Comparison of ENCODE assay signal across 18 cellular contexts in genomic region chr7:93574269-93574645, GRCh38. TPM values are rescaled to one million over a fixed set of nuclear protein-coding genes. Genes with fewer than 3 reads are reported as not detected.
DNase-seq lines count a peak whose midpoint lies in the region; ATAC-seq and TF ChIP-seq lines count a peak whose summit lies in the region.
"Had no signal": no experiment of that assay in that cellular context is flagged by ENCODE, and none has a peak within 500 bp of the region (broad histone marks: within the 10 kb centered on the region; RNA-seq: fewer than 3 reads in every experiment).

No MANE protein-coding gene starts in this region.

- no peak overlapping the region for H3K4me2 ChIP-seq in Karpas-422 (ENCODE audit: low read depth, low read length, poor library complexity, severe bottlenecking)

- intact Hi-C loops in left lung (cut with DNase I): no loop called here

- H3K36me3 ChIP-seq in left lung: no peaks in the 10 kb centered on the region
- no peaks in the 10 kb centered on the region for H3K36me3 ChIP-seq in subcutaneous abdominal adipose tissue (ENCODE audit: control insufficient read depth in 5 of 5, insufficient read depth in 5 of 5, low read length in 5 of 5)
- H3K36me3 ChIP-seq in Karpas-422 (ENCODE audit: insufficient read depth, low read length): no peaks in the 10 kb centered on the region
- H3K36me3 ChIP-seq: gastroesophageal sphincter, SJSA1 had no signal

- H3K79me2 ChIP-seq in Karpas-422 (ENCODE audit: low read length): no peaks in the 10 kb centered on the region

- no peak overlapping the region for H3K27ac ChIP-seq in left lung
- H3K27ac ChIP-seq in subcutaneous abdominal adipose tissue (ENCODE audit: low read depth, low read length): no peak overlapping the region
- H3K27ac ChIP-seq in Karpas-422 (ENCODE audit: low read length): no peak overlapping the region
- H3K27ac ChIP-seq: gastroesophageal sphincter, SJSA1, VCaP had no signal

- H3K4me3 ChIP-seq in left lung (peak overlapping the region in 1 of 2 donors; percentile 20), subcutaneous abdominal adipose tissue (ENCODE audit: low read depth in 1 of 5, low read length in 5 of 5) (peak overlapping the region in 3 of 5 donors; percentile 2 to 59 (median 41)), Karpas-422 (ENCODE audit: low read length) (no peak overlapping the region)
- H3K4me3 ChIP-seq: SJSA1 had no signal

- H3K9ac ChIP-seq in subcutaneous abdominal adipose tissue (ENCODE audit: low read length in 5 of 5) (no peak overlapping the region), Karpas-422 (ENCODE audit: low read length) (no peak overlapping the region)

- H3K27me3 ChIP-seq in left lung (peaks cover 34 to 37% of the 10 kb centered on the region in 2 donors), subcutaneous abdominal adipose tissue (ENCODE audit: control insufficient read depth in 5 of 5, insufficient read depth in 4 of 5, low read length in 5 of 5) (peaks cover 18 to 26% (median 21%) of the 10 kb centered on the region in 5 donors), Karpas-422 (ENCODE audit: low read length) (no peaks in the 10 kb centered on the region)

- no peaks in the 10 kb centered on the region for H3K9me2 ChIP-seq in Karpas-422 (replicated peaks; ENCODE audit: insufficient read depth, low read length)

- DNase-seq in NCI-H1417 (lab: John Stamatoyannopoulos, UW): peak in 2 of 3 experiments; percentile 35 to 56
- DNase-seq in NCI-H1417 treated with DMSO at 0.1 percent for 48 hours (lab: John Stamatoyannopoulos, UW): no peak
- peak; percentile 7 for DNase-seq in astrocyte of the hippocampus (ENCODE audit: low read depth, low spot score)
- peak in 1 of 2 donors; percentile 52 for DNase-seq in left lung
- DNase-seq in RPMI8226: no peak
- DNase-seq in Karpas-422: no peak
- no peak for DNase-seq in Kasumi-1 (lab: John Stamatoyannopoulos, UW)
- DNase-seq: 8988T; activated T-cell treated with anti-CD3 and anti-CD28 coated beads for 4 hours; amniotic stem cell; effector memory CD8-positive, alpha-beta T cell; NCI-H1092 treated with DMSO at 0.1 percent for 48 hours had no signal

- TF ChIP-seq CTCF in left lung (IDR thresholded peaks at IDR 0.05): no peak

- no peak overlapping the region for H2AFZ ChIP-seq in Karpas-422 (ENCODE audit: low read length)

- no peaks in the 10 kb centered on the region for H4K20me1 ChIP-seq in Karpas-422 (ENCODE audit: insufficient read depth, low read depth, low read length)

- ATAC-seq in left lung: peak; percentile 9
- ATAC-seq: effector memory CD8-positive, alpha-beta T cell; gastroesophageal sphincter had no signal

- H3K4me1 ChIP-seq in left lung (no peaks in the 10 kb centered on the region), subcutaneous abdominal adipose tissue (ENCODE audit: control insufficient read depth in 5 of 5, insufficient read depth in 5 of 5, low read length in 5 of 5) (peaks cover 0 to 14% (median 4%) of the 10 kb centered on the region in 5 donors), Karpas-422 (ENCODE audit: low read length) (no peaks in the 10 kb centered on the region)
- H3K4me1 ChIP-seq: SJSA1 had no signal

- H3K9me3 ChIP-seq in left lung (no peaks in the 10 kb centered on the region), subcutaneous abdominal adipose tissue (ENCODE audit: control insufficient read depth in 5 of 5, low read length in 5 of 5) (no peaks in the 10 kb centered on the region), Karpas-422 (ENCODE audit: low read length) (no peaks in the 10 kb centered on the region)
- H3K9me3 ChIP-seq: gastroesophageal sphincter, SJSA1 had no signal

RNA-seq across cellular contexts. Expression of gene CALCR, which starts 0.3 kb away (rescaled TPM):
- under 1 TPM in 1 of 2 donors, not detected in 1; 0.16 TPM for total RNA-seq in left lung
- total RNA-seq in Karpas-422 (2014; rRNA removed; shearing (Covaris generic); ENCODE audit: low replicate concordance): not detected in 2 replicates
- total RNA-seq: HT1080, lung microvascular endothelial cell, SJSA1 had no signal

Comparison
In these comparisons a context has a peak if more than half of its experiments do, and no peak if none do; other contexts are left out.
1. DNase-seq: peak in NCI-H1417 (2 of 3) and astrocyte of the hippocampus (single experiment); none in NCI-H1417 treated with DMSO at 0.1 percent for 48 hours (single experiment), RPMI8226 (single experiment), Karpas-422 (single experiment) and Kasumi-1 (0 of 2).